In genomic region chr12:132148368-132149045, GRCh38 we compare ENCODE assay signal across 23 cellular contexts.
"Had no signal": no experiment of that assay in that cellular context is flagged by ENCODE, and none has a peak within 500 bp of the region (broad histone marks: within the 10 kb centered on the region; RNA-seq: fewer than 3 reads in every experiment).

No MANE protein-coding gene starts in this region.

- H3K4me1 ChIP-seq: foreskin keratinocyte had no signal

- H3K9me3 ChIP-seq: adrenal gland, ascending aorta, stomach, transverse colon, uterus had no signal

- H3K4me3 ChIP-seq: adrenal gland, ascending aorta, stomach, transverse colon, uterus had no signal

- H3K27ac ChIP-seq: adrenal gland, ascending aorta, brain microvascular endothelial cell, foreskin keratinocyte, stomach, transverse colon, uterus, WERI-Rb-1 had no signal

- DNase-seq: activated CD4-positive, alpha-beta T cell treated with anti-CD3 and anti-CD28 coated beads, Interleukin-2, amount 10 ng/mL, durations not matched to agents 7 days and 5 days; activated CD8-positive, alpha-beta memory T cell treated with anti-CD3 and anti-CD28 coated beads, Interleukin-2, amount 10 ng/mL, durations not matched to agents 7 days and 5 days; activated CD8-positive, alpha-beta T cell treated with anti-CD3 and anti-CD28 coated beads for 36 hours; activated naive CD4-positive, alpha-beta T cell treated with anti-CD3 and anti-CD28 coated beads for 36 hours; activated T-cell treated with anti-CD3 and anti-CD28 coated beads for 4 hours; brain microvascular endothelial cell; caudate nucleus; effector CD4-positive, alpha-beta T cell; erythroblast; foreskin keratinocyte; hippocampal formation; left cardiac atrium; nephron progenitor cell; retina; stimulated activated CD4-positive, alpha-beta T cell treated with anti-CD3 and anti-CD28 coated beads, Interleukin-4, amount 100 ng/mL, for 4 hours; stomach; T-cell; transverse colon; WERI-Rb-1 had no signal

- ATAC-seq: activated CD8-positive, alpha-beta memory T cell treated with anti-CD3 and anti-CD28 coated beads, Interleukin-2, amount 10 ng/mL, durations not matched to agents 7 days and 5 days; activated CD8-positive, alpha-beta T cell treated with anti-CD3 and anti-CD28 coated beads for 36 hours; activated T-helper 17 cell treated with anti-CD3 and anti-CD28 coated beads, Interleukin-2, amount 50 U/mL, for 72 hours; foreskin keratinocyte; left cardiac atrium; T-cell had no signal

- H3K27me3 ChIP-seq: adrenal gland, ascending aorta, brain microvascular endothelial cell, foreskin keratinocyte, stomach, transverse colon, uterus had no signal

- H3K36me3 ChIP-seq: uterus had no signal
